In genomic region chr14:74502236-74503019, GRCh38 we compare ENCODE assay signal across 8 cellular contexts. TPM values are rescaled to one million over a fixed set of nuclear protein-coding genes. Genes with fewer than 3 reads are reported as not detected.
A peak's percentile ranks its signal among the peaks of the same experiment; 100 is the strongest.
DNase-seq lines count a peak whose midpoint lies in the region; ATAC-seq and TF ChIP-seq lines count a peak whose summit lies in the region.

No MANE protein-coding gene starts in this region.

- H3K4me1 Mint-ChIP-seq in endothelial cell (ENCODE audit: unreplicated experiment) (peaks cover 8% of the 10 kb centered on the region), osteocyte (ENCODE audit: unreplicated experiment) (peaks cover 34% of the 10 kb centered on the region)

- H3K36me3 Mint-ChIP-seq in endothelial cell (ENCODE audit: low read depth, unreplicated experiment), result peaks cover 7% of the 10 kb centered on the region
- peaks cover 40% of the 10 kb centered on the region for H3K36me3 Mint-ChIP-seq in osteocyte (ENCODE audit: unreplicated experiment)

- H3K79me2 ChIP-seq in OCI-LY1 (ENCODE audit: insufficient read depth, low read length), result no peaks in the 10 kb centered on the region

- no peaks in the 10 kb centered on the region for H3K36me3 ChIP-seq in OCI-LY1 (ENCODE audit: insufficient read depth, low read length)

- no peak overlapping the region for H3K4me3 Mint-ChIP-seq in endothelial cell (ENCODE audit: unreplicated experiment)
- no peak overlapping the region for H3K4me3 Mint-ChIP-seq in osteocyte (ENCODE audit: unreplicated experiment)

- ATAC-seq in HG03342 (IDR thresholded peaks at IDR 0.05; ENCODE audit: unreplicated experiment), result no peak
- ATAC-seq in GM21381 (IDR thresholded peaks at IDR 0.05; ENCODE audit: unreplicated experiment), result no peak
- no peak for ATAC-seq in HG03280 (IDR thresholded peaks at IDR 0.05; ENCODE audit: unreplicated experiment)

- CTCF ChIA-PET in AG04449 (lab: Yijun Ruan, JAX), result interaction anchor here (0.8 to 3.9 kb wide), 12 partner anchors 9 to 303 kb away, joined by 3 to 25 read pairs (median 4); no protein-coding TSS in a partner anchor

- H3K27ac Mint-ChIP-seq in endothelial cell (ENCODE audit: unreplicated experiment) (no peak overlapping the region), osteocyte (ENCODE audit: unreplicated experiment) (peak overlapping the region; percentile 71)

- H3K4me1 ChIP-seq in OCI-LY1 (ENCODE audit: insufficient read depth, low read length, severe bottlenecking), result no peaks in the 10 kb centered on the region

- H3K27me3 ChIP-seq in OCI-LY1 (ENCODE audit: insufficient read depth, low read length), result no peaks in the 10 kb centered on the region

- H3K27ac ChIP-seq in OCI-LY1 (ENCODE audit: low read depth, low read length, poor library complexity, severe bottlenecking), result no peak overlapping the region

- H3K9ac ChIP-seq in OCI-LY1 (ENCODE audit: low read length), result no peak overlapping the region

- no peaks in the 10 kb centered on the region for H3K9me2 ChIP-seq in OCI-LY1 (ENCODE audit: low read depth, low read length)

- DNase-seq in AG04449 (ENCODE audit: low read depth, low spot score), result no peak
- peak; percentile 49 for DNase-seq in endothelial cell (ENCODE audit: low spot score)
- DNase-seq in osteocyte (ENCODE audit: extremely low spot score, unreplicated experiment), result no peak

- H3F3A ChIP-seq in OCI-LY1 (ENCODE audit: insufficient read depth, low read length), result no peaks in the 10 kb centered on the region

- TF ChIP-seq CTCF in AG04449 (IDR thresholded peaks at IDR 0.05; ENCODE audit: insufficient read depth, low read length, missing control alignments), result peak; percentile 64
- TF ChIP-seq CTCF in GM12875 (IDR thresholded peaks at IDR 0.05; ENCODE audit: borderline replicate concordance, insufficient read depth, low read depth, low read length), result peak; percentile 77; the same call in 1 of the 2 replicates
- peak; percentile 70 for TF ChIP-seq CTCF in OCI-LY1 (IDR thresholded peaks at IDR 0.05; ENCODE audit: low read length)
- TF ChIP-seq CTCF in endothelial cell (IDR thresholded peaks at IDR 0.05; ENCODE audit: unreplicated experiment), result no peak
- peak; percentile 62 for TF ChIP-seq CTCF in osteocyte (IDR thresholded peaks at IDR 0.05)

- no peaks in the 10 kb centered on the region for H3K9me3 ChIP-seq in OCI-LY1 (ENCODE audit: low read length)

- POLR2A ChIA-PET in AG04449 (lab: Yijun Ruan, JAX), result interaction anchor here (0.8 kb wide), 1 partner anchor 9 kb away, joined by 3 read pairs; the partner anchor contains the start of genes ISCA2 and NPC2

- H2AFZ ChIP-seq in OCI-LY1 (ENCODE audit: low read length), result no peak overlapping the region

- peaks cover 7% of the 10 kb centered on the region for H3K27me3 Mint-ChIP-seq in endothelial cell (ENCODE audit: unreplicated experiment)
- no peaks in the 10 kb centered on the region for H3K27me3 Mint-ChIP-seq in osteocyte (ENCODE audit: unreplicated experiment)

- no peaks in the 10 kb centered on the region for H3K9me3 Mint-ChIP-seq in endothelial cell (ENCODE audit: unreplicated experiment)
- no peaks in the 10 kb centered on the region for H3K9me3 Mint-ChIP-seq in osteocyte (ENCODE audit: unreplicated experiment)

- no peaks in the 10 kb centered on the region for H4K20me1 ChIP-seq in OCI-LY1 (ENCODE audit: insufficient read depth, low read length)

- H3K4me2 ChIP-seq in OCI-LY1 (ENCODE audit: low read length), result no peak overlapping the region

- H3K4me3 ChIP-seq in AG04449 (ENCODE audit: low read depth, low read length) (no peak overlapping the region), GM12875 (ENCODE audit: low read depth, low read length) (no peak overlapping the region), OCI-LY1 (ENCODE audit: low read depth, low read length, poor library complexity, severe bottlenecking) (no peak overlapping the region)

RNA-seq across cellular contexts. Expression of gene ISCA2, which starts 8.9 kb away (rescaled TPM):
- total RNA-seq in endothelial cell (ENCODE audit: unreplicated experiment) (31.4 TPM), osteocyte (22.4 and 26.3 TPM in 2 replicates)

RNA-seq across cellular contexts. Expression of gene NPC2, which starts 9.3 kb away (rescaled TPM):
- total RNA-seq in endothelial cell (ENCODE audit: unreplicated experiment), result 246 TPM
- total RNA-seq in osteocyte, result 524 and 529 TPM in 2 replicates
